In genomic region chr14:89810101-89810500, GRCh38 we compare ENCODE assay signal across 25 cellular contexts.
"Had no signal": no experiment of that assay in that cellular context is flagged by ENCODE, and none has a peak within 500 bp of the region (broad histone marks: within the 10 kb centered on the region; RNA-seq: fewer than 3 reads in every experiment).

No MANE protein-coding gene starts in this region.

- H3K4me2 ChIP-seq: SK-N-SH had no signal

- H3K27me3 ChIP-seq: brain microvascular endothelial cell, MG63, Peyer's patch, SJCRH30 had no signal

- DNase-seq: activated CD4-positive, alpha-beta memory T cell treated with anti-CD3 and anti-CD28 coated beads, Interleukin-2, amount 10 ng/mL, durations not matched to agents 7 days and 5 days; activated CD4-positive, alpha-beta T cell treated with anti-CD3 and anti-CD28 coated beads for 36 hours; activated CD4-positive, alpha-beta T cell treated with anti-CD3 and anti-CD28 coated beads, Interleukin-2, amount 50 U/mL, for 1 hour; activated gamma-delta T cell treated with Interleukin-2 at 50 U/mL for 16 hours; activated naive CD4-positive, alpha-beta T cell treated with anti-CD3 and anti-CD28 coated beads, Interleukin-2, amount 10 ng/mL, durations not matched to agents 7 days and 5 days; activated naive CD8-positive, alpha-beta T cell treated with anti-CD3 and anti-CD28 coated beads for 36 hours; activated T-cell treated with anti-CD3 and anti-CD28 coated beads for 4 hours; activated T-cell treated with anti-CD3 and anti-CD28 coated beads, Interleukin-2, amount 50 U/mL, for 72 hours; brain microvascular endothelial cell; MG63; MV-4-11; NCI-H1105; NCI-H1436 treated with DMSO at 0.1 percent for 48 hours; NCI-H187 treated with DMSO at 0.1 percent for 48 hours; NCI-H2081 treated with DMSO at 0.1 percent for 48 hours; NCI-H446; NCI-H524; Peyer's patch; Right ventricle myocardium superior; SJCRH30; SK-N-SH; T-helper 1 cell had no signal

- H3K4me1 ChIP-seq: Peyer's patch, SJCRH30 had no signal

- H3K9me3 ChIP-seq: MG63, Peyer's patch, SJCRH30, SK-N-SH had no signal

- H3K9ac ChIP-seq: SK-N-SH had no signal

- H3K4me1 Mint-ChIP-seq: activated CD4-positive, alpha-beta memory T cell treated with anti-CD3 and anti-CD28 coated beads, Interleukin-2, amount 10 ng/mL, durations not matched to agents 7 days and 5 days; activated CD4-positive, alpha-beta T cell treated with anti-CD3 and anti-CD28 coated beads for 36 hours; activated naive CD4-positive, alpha-beta T cell treated with anti-CD3 and anti-CD28 coated beads, Interleukin-2, amount 10 ng/mL, durations not matched to agents 7 days and 5 days; activated naive CD8-positive, alpha-beta T cell treated with anti-CD3 and anti-CD28 coated beads for 36 hours had no signal

- H3K4me3 ChIP-seq: MG63, Peyer's patch, SJCRH30 had no signal

- H3K9me2 ChIP-seq: SK-N-SH had no signal

- H3K9me3 Mint-ChIP-seq: activated CD4-positive, alpha-beta memory T cell treated with anti-CD3 and anti-CD28 coated beads, Interleukin-2, amount 10 ng/mL, durations not matched to agents 7 days and 5 days; activated naive CD4-positive, alpha-beta T cell treated with anti-CD3 and anti-CD28 coated beads, Interleukin-2, amount 10 ng/mL, durations not matched to agents 7 days and 5 days; activated naive CD8-positive, alpha-beta T cell treated with anti-CD3 and anti-CD28 coated beads for 36 hours; activated T-cell treated with anti-CD3 and anti-CD28 coated beads, Interleukin-2, amount 50 U/mL, for 72 hours; activated T-helper 2 cell treated with anti-CD3 and anti-CD28 coated beads, Interferon-gamma antibody, Interleukin-2, Interleukin-4, amounts not matched to agents 10 μg/mL and 5 μg/mL and 100 μg/mL, durations not matched to agents 14 hours and 24 hours and 36 hours had no signal

- H3K36me3 ChIP-seq: brain microvascular endothelial cell, MG63, Peyer's patch, SJCRH30 had no signal

- H3K27ac ChIP-seq: brain microvascular endothelial cell, Peyer's patch, RWPE1, SJCRH30, VCaP had no signal

- ATAC-seq: activated CD4-positive, alpha-beta T cell treated with anti-CD3 and anti-CD28 coated beads for 36 hours; activated T-cell treated with anti-CD3 and anti-CD28 coated beads, Interleukin-2, amount 50 U/mL, for 72 hours had no signal

- H3K27ac Mint-ChIP-seq: activated CD4-positive, alpha-beta memory T cell treated with anti-CD3 and anti-CD28 coated beads, Interleukin-2, amount 10 ng/mL, durations not matched to agents 7 days and 5 days; activated CD4-positive, alpha-beta T cell treated with anti-CD3 and anti-CD28 coated beads for 36 hours; activated naive CD4-positive, alpha-beta T cell treated with anti-CD3 and anti-CD28 coated beads, Interleukin-2, amount 10 ng/mL, durations not matched to agents 7 days and 5 days; activated naive CD8-positive, alpha-beta T cell treated with anti-CD3 and anti-CD28 coated beads for 36 hours; activated T-cell treated with anti-CD3 and anti-CD28 coated beads, Interleukin-2, amount 50 U/mL, for 72 hours; activated T-helper 2 cell treated with anti-CD3 and anti-CD28 coated beads, Interferon-gamma antibody, Interleukin-2, Interleukin-4, amounts not matched to agents 10 μg/mL and 5 μg/mL and 100 μg/mL, durations not matched to agents 14 hours and 24 hours and 36 hours had no signal

- H3K4me3 Mint-ChIP-seq: activated CD4-positive, alpha-beta memory T cell treated with anti-CD3 and anti-CD28 coated beads, Interleukin-2, amount 10 ng/mL, durations not matched to agents 7 days and 5 days; activated CD4-positive, alpha-beta T cell treated with anti-CD3 and anti-CD28 coated beads for 36 hours; activated naive CD4-positive, alpha-beta T cell treated with anti-CD3 and anti-CD28 coated beads, Interleukin-2, amount 10 ng/mL, durations not matched to agents 7 days and 5 days; activated naive CD8-positive, alpha-beta T cell treated with anti-CD3 and anti-CD28 coated beads for 36 hours; activated T-cell treated with anti-CD3 and anti-CD28 coated beads, Interleukin-2, amount 50 U/mL, for 72 hours had no signal

- H3K36me3 Mint-ChIP-seq: activated naive CD4-positive, alpha-beta T cell treated with anti-CD3 and anti-CD28 coated beads, Interleukin-2, amount 10 ng/mL, durations not matched to agents 7 days and 5 days; activated naive CD8-positive, alpha-beta T cell treated with anti-CD3 and anti-CD28 coated beads for 36 hours had no signal
